In the genomic region with DNA sequence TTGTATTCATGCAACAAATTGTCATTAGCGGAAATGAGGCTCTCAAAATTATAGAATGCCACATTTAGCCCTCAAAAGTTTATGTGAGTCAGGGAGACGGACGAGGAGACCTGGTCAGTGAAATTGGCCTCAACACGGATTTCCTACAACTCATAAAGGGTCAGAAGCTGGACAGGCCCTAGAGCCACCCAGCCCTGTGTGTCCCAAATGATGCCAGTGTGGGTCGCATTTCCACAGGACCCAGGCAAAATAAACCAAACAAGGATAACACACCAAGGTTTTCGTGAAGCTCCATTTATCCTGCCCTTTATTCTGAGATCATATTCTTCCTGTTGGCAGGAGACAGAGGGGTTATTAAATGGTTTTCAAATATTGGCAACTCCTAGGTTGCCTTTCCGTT, we compare ENCODE assay signal across 27 cellular contexts.
"Had no signal": no experiment of that assay in that cellular context is flagged by ENCODE, and none has a peak within 500 bp of the region (broad histone marks: within the 10 kb centered on the region; RNA-seq: fewer than 3 reads in every experiment).

No MANE protein-coding gene starts in this region.

- H3K36me3 Mint-ChIP-seq: immature natural killer cell had no signal

- H3K4me1 Mint-ChIP-seq: activated CD4-positive, alpha-beta T cell treated with anti-CD3 and anti-CD28 coated beads, Interleukin-2, amount 10 ng/mL, durations not matched to agents 7 days and 5 days; activated naive CD4-positive, alpha-beta T cell treated with anti-CD3 and anti-CD28 coated beads, Interleukin-2, amount 50 U/mL, for 24 hours; activated naive CD8-positive, alpha-beta T cell treated with anti-CD3 and anti-CD28 coated beads, Interleukin-2, amount 50 U/mL, for 24 hours; activated T-helper 17 cell treated with anti-CD3 and anti-CD28 coated beads, Interleukin-2, amount 50 U/mL, for 72 hours; immature natural killer cell had no signal

- H3K27ac ChIP-seq: gastrocnemius medialis, lower lobe of right lung, pancreas, psoas muscle, SK-N-MC, transverse colon, uterus had no signal

- H3K27me3 ChIP-seq: pancreas, transverse colon, uterus had no signal

- H3K9me3 Mint-ChIP-seq: activated CD4-positive, alpha-beta T cell treated with anti-CD3 and anti-CD28 coated beads, Interleukin-2, amount 10 ng/mL, durations not matched to agents 7 days and 5 days; T-helper 1 cell treated with Interleukin-12 subunit alpha and Interleukin-12 subunit beta and Interleukin-4 antibody, amounts not matched to agents 30 μg/mL and 1 μg/mL, for 36 hours had no signal

- DNase-seq: activated CD4-positive, alpha-beta T cell treated with anti-CD3 and anti-CD28 coated beads for 1 hour; activated CD4-positive, alpha-beta T cell treated with anti-CD3 and anti-CD28 coated beads, Interleukin-2, amount 10 ng/mL, durations not matched to agents 7 days and 5 days; activated CD8-positive, alpha-beta T cell treated with anti-CD3 and anti-CD28 coated beads for 36 hours; activated gamma-delta T cell treated with Interleukin-2 at 50 U/mL for 16 hours; activated naive CD8-positive, alpha-beta T cell treated with anti-CD3 and anti-CD28 coated beads, Interleukin-2, amount 50 U/mL, for 24 hours; activated T-cell treated with anti-CD3 and anti-CD28 coated beads, Interleukin-2, amount 50 U/mL, for 4 hours; amygdala; central memory CD4-positive, alpha-beta T cell; effector CD8-positive, alpha-beta T cell; hypothalamus; immature natural killer cell; kidney glomerular epithelial cell; mesendoderm; nephron progenitor cell; psoas muscle; stimulated activated naive CD4-positive, alpha-beta T cell; T-helper 9 cell; transverse colon had no signal

- H3K27ac Mint-ChIP-seq: activated CD4-positive, alpha-beta T cell treated with anti-CD3 and anti-CD28 coated beads, Interleukin-2, amount 10 ng/mL, durations not matched to agents 7 days and 5 days; activated CD8-positive, alpha-beta T cell treated with anti-CD3 and anti-CD28 coated beads for 36 hours; activated naive CD4-positive, alpha-beta T cell treated with anti-CD3 and anti-CD28 coated beads, Interleukin-2, amount 50 U/mL, for 24 hours; activated naive CD8-positive, alpha-beta T cell treated with anti-CD3 and anti-CD28 coated beads, Interleukin-2, amount 50 U/mL, for 24 hours; activated T-helper 17 cell treated with anti-CD3 and anti-CD28 coated beads, Interleukin-2, amount 50 U/mL, for 72 hours; immature natural killer cell; T-helper 1 cell treated with Interleukin-12 subunit alpha and Interleukin-12 subunit beta and Interleukin-4 antibody, amounts not matched to agents 30 μg/mL and 1 μg/mL, for 36 hours had no signal

- H3K36me3 ChIP-seq: gastrocnemius medialis, lower lobe of right lung, pancreas, transverse colon, uterus had no signal

- H3K4me3 ChIP-seq: gastrocnemius medialis, lower lobe of right lung, mucosa of descending colon, pancreas, psoas muscle, SK-N-MC, transverse colon, uterus had no signal

- H3K4me1 ChIP-seq: gastrocnemius medialis, lower lobe of right lung, pancreas, psoas muscle, transverse colon, uterus had no signal

- H3K4me3 Mint-ChIP-seq: activated CD4-positive, alpha-beta T cell treated with anti-CD3 and anti-CD28 coated beads, Interleukin-2, amount 10 ng/mL, durations not matched to agents 7 days and 5 days; activated CD8-positive, alpha-beta T cell treated with anti-CD3 and anti-CD28 coated beads for 36 hours; activated naive CD4-positive, alpha-beta T cell treated with anti-CD3 and anti-CD28 coated beads, Interleukin-2, amount 50 U/mL, for 24 hours; activated naive CD8-positive, alpha-beta T cell treated with anti-CD3 and anti-CD28 coated beads, Interleukin-2, amount 50 U/mL, for 24 hours; activated T-cell treated with anti-CD3 and anti-CD28 coated beads, Interleukin-2, amount 50 U/mL, for 4 hours; activated T-helper 17 cell treated with anti-CD3 and anti-CD28 coated beads, Interleukin-2, amount 50 U/mL, for 72 hours; immature natural killer cell; nephron progenitor cell; T-helper 1 cell treated with Interleukin-12 subunit alpha and Interleukin-12 subunit beta and Interleukin-4 antibody, amounts not matched to agents 30 μg/mL and 1 μg/mL, for 36 hours had no signal

- H3K27me3 Mint-ChIP-seq: activated CD4-positive, alpha-beta T cell treated with anti-CD3 and anti-CD28 coated beads, Interleukin-2, amount 10 ng/mL, durations not matched to agents 7 days and 5 days; activated CD8-positive, alpha-beta T cell treated with anti-CD3 and anti-CD28 coated beads for 36 hours; activated naive CD4-positive, alpha-beta T cell treated with anti-CD3 and anti-CD28 coated beads, Interleukin-2, amount 50 U/mL, for 24 hours; activated naive CD8-positive, alpha-beta T cell treated with anti-CD3 and anti-CD28 coated beads, Interleukin-2, amount 50 U/mL, for 24 hours; activated T-helper 17 cell treated with anti-CD3 and anti-CD28 coated beads, Interleukin-2, amount 50 U/mL, for 72 hours had no signal

- H3K9me3 ChIP-seq: pancreas, psoas muscle, transverse colon had no signal
